30 cellular contexts compared by ENCODE assay signal in genomic region chr17:70343134-70343533, GRCh38.
"Had no signal": no experiment of that assay in that cellular context is flagged by ENCODE, and none has a peak within 500 bp of the region (broad histone marks: within the 10 kb centered on the region; RNA-seq: fewer than 3 reads in every experiment).

No MANE protein-coding gene starts in this region.

- DNase-seq: activated B cell treated with CpG ODN at 0.5 μM for 24 hours; activated CD4-positive, alpha-beta T cell treated with anti-CD3 and anti-CD28 coated beads for 4 hours; activated CD4-positive, CD25-positive, alpha-beta regulatory T cell treated with anti-CD3 and anti-CD28 coated beads, Interleukin-2, amount 50 U/mL, for 72 hours; activated CD8-positive, alpha-beta T cell treated with anti-CD3 and anti-CD28 coated beads for 36 hours; activated gamma-delta T cell treated with Interleukin-2 at 50 U/mL for 16 hours; activated naive CD4-positive, alpha-beta T cell treated with anti-CD3 and anti-CD28 coated beads for 36 hours; activated naive CD8-positive, alpha-beta T cell treated with anti-CD3 and anti-CD28 coated beads, Interleukin-2, amount 50 U/mL, for 24 hours; activated T-cell treated with anti-CD3 and anti-CD28 coated beads, Interleukin-2, amount 50 U/mL, for 1 hour; amniotic stem cell; aorta; brain microvascular endothelial cell; colonic mucosa; NCI-H1092 treated with DMSO at 0.1 percent for 48 hours; NCI-H1417; NCI-H1694 treated with DMSO at 0.1 percent for 48 hours; NCI-H2029; NCI-H510A; NCI-H526; NCI-H748 treated with DMSO at 0.1 percent for 48 hours; NK-92 treated with Interleukin-12 subunit alpha and Interleukin-12 subunit beta, amount 100 ng/mL, for 24 hours; OCI-M1; Right ventricle myocardium superior; SW 1271; T-helper 1 cell; T-helper 2 cell; T-helper 9 cell had no signal

- H3K36me3 Mint-ChIP-seq: activated naive CD4-positive, alpha-beta T cell treated with anti-CD3 and anti-CD28 coated beads, Interleukin-2, amount 50 U/mL, for 72 hours had no signal

- H3K4me3 Mint-ChIP-seq: activated B cell treated with CpG ODN at 0.5 μM for 24 hours; activated CD8-positive, alpha-beta T cell treated with anti-CD3 and anti-CD28 coated beads for 36 hours; activated naive CD4-positive, alpha-beta T cell treated with anti-CD3 and anti-CD28 coated beads for 36 hours; activated naive CD8-positive, alpha-beta T cell treated with anti-CD3 and anti-CD28 coated beads, Interleukin-2, amount 50 U/mL, for 24 hours; central memory CD8-positive, alpha-beta T cell had no signal

- H3K4me1 Mint-ChIP-seq: central memory CD8-positive, alpha-beta T cell had no signal

- ATAC-seq: activated CD8-positive, alpha-beta T cell treated with anti-CD3 and anti-CD28 coated beads for 36 hours; activated naive CD4-positive, alpha-beta T cell treated with anti-CD3 and anti-CD28 coated beads, Interleukin-2, amount 50 U/mL, for 72 hours; activated naive CD8-positive, alpha-beta T cell treated with anti-CD3 and anti-CD28 coated beads, Interleukin-2, amount 50 U/mL, for 24 hours; K562 had no signal

- H3K27me3 Mint-ChIP-seq: activated B cell treated with CpG ODN at 0.5 μM for 24 hours; activated naive CD8-positive, alpha-beta T cell treated with anti-CD3 and anti-CD28 coated beads, Interleukin-2, amount 50 U/mL, for 24 hours; central memory CD8-positive, alpha-beta T cell had no signal

- H3K27ac Mint-ChIP-seq: activated B cell treated with CpG ODN at 0.5 μM for 24 hours; activated naive CD4-positive, alpha-beta T cell treated with anti-CD3 and anti-CD28 coated beads for 36 hours; activated naive CD8-positive, alpha-beta T cell treated with anti-CD3 and anti-CD28 coated beads, Interleukin-2, amount 50 U/mL, for 24 hours; activated T-helper 1 cell treated with anti-CD3 and anti-CD28 coated beads, Interleukin-12 subunit alpha, Interleukin-12 subunit beta, Interleukin-2, Interleukin-4 antibody, amounts not matched to agents 30 ng/mL and 10 ng/mL and 1 ng/mL, durations not matched to agents 14 hours and 24 hours and 36 hours had no signal

- H3K9me3 Mint-ChIP-seq: activated B cell treated with CpG ODN at 0.5 μM for 24 hours; activated CD8-positive, alpha-beta T cell treated with anti-CD3 and anti-CD28 coated beads for 36 hours; activated naive CD4-positive, alpha-beta T cell treated with anti-CD3 and anti-CD28 coated beads for 36 hours; activated naive CD8-positive, alpha-beta T cell treated with anti-CD3 and anti-CD28 coated beads, Interleukin-2, amount 50 U/mL, for 24 hours; activated T-helper 1 cell treated with anti-CD3 and anti-CD28 coated beads, Interleukin-12 subunit alpha, Interleukin-12 subunit beta, Interleukin-2, Interleukin-4 antibody, amounts not matched to agents 30 ng/mL and 10 ng/mL and 1 ng/mL, durations not matched to agents 14 hours and 24 hours and 36 hours; central memory CD8-positive, alpha-beta T cell had no signal
